9 cellular contexts compared by ENCODE assay signal in genomic region chrX:110180928-110181310, GRCh38.
DNase-seq lines count a peak whose midpoint lies in the region; ATAC-seq and TF ChIP-seq lines count a peak whose summit lies in the region.
"Had no signal": no experiment of that assay in that cellular context is flagged by ENCODE, and none has a peak within 500 bp of the region (broad histone marks: within the 10 kb centered on the region; RNA-seq: fewer than 3 reads in every experiment).

No MANE protein-coding gene starts in this region.

- DNase-seq in A172 (ENCODE audit: low spot score) (peak; percentile 44), brain microvascular endothelial cell (peak; percentile 48), iPS-NIHi7 (ENCODE audit: extremely low spot score) (no peak)
- DNase-seq in activated CD4-positive, alpha-beta T cell treated with anti-CD3 and anti-CD28 coated beads, Interleukin-2, amount 50 U/mL, for 1 hour = no peak
- DNase-seq in stimulated activated CD4-positive, alpha-beta T cell treated with anti-CD3 and anti-CD28 coated beads, Interleukin-12 subunit alpha, Interleukin-12 subunit beta, amount 100 ng/mL, for 4 hours = no peak
- DNase-seq: 8988T had no signal

- H3K27ac ChIP-seq in brain microvascular endothelial cell = peak overlapping the region; percentile 81

- no peaks in the 10 kb centered on the region for H3K27me3 ChIP-seq in brain microvascular endothelial cell (replicated peaks)

- in situ Hi-C loops in brain microvascular endothelial cell (cut with HindIII; ENCODE audit: low pct_ligation_motif_present, low sequenced_read_pairs) = no loop called here

- H3K36me3 ChIP-seq in brain microvascular endothelial cell (replicated peaks) = no peaks in the 10 kb centered on the region

- ATAC-seq in GM19397 (IDR thresholded peaks at IDR 0.05; ENCODE audit: unreplicated experiment) (peak; percentile 85), HG03103 (IDR thresholded peaks at IDR 0.05; ENCODE audit: low read depth, unreplicated experiment) (peak; percentile 82), GM21528 (IDR thresholded peaks at IDR 0.05; ENCODE audit: low FRiP score, unreplicated experiment) (no peak)

- TF ChIP-seq CTCF in brain microvascular endothelial cell (IDR thresholded peaks at IDR 0.05; ENCODE audit: low read depth, low read length, missing control alignments) = no peak

- H3K4me3 ChIP-seq in brain microvascular endothelial cell (ENCODE audit: low read depth, low read length) = no peak overlapping the region

Comparison
In these comparisons a context has a peak if more than half of its experiments do, and no peak if none do; other contexts are left out.
1. DNase-seq: peak in A172 (single experiment) and brain microvascular endothelial cell (single experiment); none in activated CD4-positive, alpha-beta T cell treated with anti-CD3 and anti-CD28 coated beads, Interleukin-2, amount 50 U/mL, for 1 hour (single experiment), iPS-NIHi7 (single experiment) and stimulated activated CD4-positive, alpha-beta T cell treated with anti-CD3 and anti-CD28 coated beads, Interleukin-12 subunit alpha, Interleukin-12 subunit beta, amount 100 ng/mL, for 4 hours (single experiment).